In genomic region chrX:56564182-56564885, GRCh38 we compare ENCODE assay signal across 9 cellular contexts. TPM values are rescaled to one million over a fixed set of nuclear protein-coding genes. Genes with fewer than 3 reads are reported as not detected.
DNase-seq lines count a peak whose midpoint lies in the region; ATAC-seq, FAIRE-seq and TF ChIP-seq lines count a peak whose summit lies in the region.
"Had no signal": no experiment of that assay in that cellular context is flagged by ENCODE, and none has a peak within 500 bp of the region (broad histone marks: within the 10 kb centered on the region; RNA-seq: fewer than 3 reads in every experiment).

No MANE protein-coding gene starts in this region.

- CTCF ChIA-PET in RWPE1 (lab: Yijun Ruan, JAX): no interaction called here

- FAIRE-seq in bronchial epithelial cell (lab: Jason Lieb, UNC): no peak
- FAIRE-seq: G401.6 had no signal

- H3K4me3 ChIP-seq in bronchial epithelial cell (ENCODE audit: low read depth, low read length): peak overlapping the region; percentile 63

- peak; percentile 16 for ATAC-seq in HG03097 (IDR thresholded peaks at IDR 0.05; ENCODE audit: low FRiP score, unreplicated experiment)

- H3K27me3 ChIP-seq in bronchial epithelial cell (ENCODE audit: control insufficient read depth, insufficient read depth, low read length): no peaks in the 10 kb centered on the region

- DNase-seq in NCI-H2081 (lab: John Stamatoyannopoulos, UW) (peak; percentile 5 to 31), NCI-H2081 treated with DMSO at 0.1 percent for 48 hours (lab: John Stamatoyannopoulos, UW) (no peak), RWPE1 (ENCODE audit: low spot score) (peak; percentile 26), bronchial epithelial cell (ENCODE audit: low read depth) (peak; percentile 81), kidney glomerular epithelial cell (lab: John Stamatoyannopoulos, UW) (peak; percentile 46), COR-L47 (lab: John Stamatoyannopoulos, UW) (no peak)
- DNase-seq in stimulated activated CD4-positive, alpha-beta T cell treated with anti-CD3 and anti-CD28 coated beads, Interleukin-12 subunit alpha, Interleukin-12 subunit beta, amount 100 ng/mL, for 24 hours (ENCODE audit: low read depth in 2 of 2): peak; percentile 5

- peaks cover 2% of the 10 kb centered on the region for H3K36me3 ChIP-seq in bronchial epithelial cell (ENCODE audit: control insufficient read depth, insufficient read depth, low read length)

- TF ChIP-seq CTCF in RWPE1 (conservative IDR thresholded peaks at IDR 0.05; ENCODE audit: low read depth) (no peak), bronchial epithelial cell (IDR thresholded peaks at IDR 0.05; ENCODE audit: insufficient read depth, low read length, severe bottlenecking) (no peak)

- POLR2A ChIA-PET in RWPE1 (lab: Yijun Ruan, JAX; ENCODE audit: low non-redundant PET): no interaction called here

- peak overlapping the region; percentile 92 for H3K27ac ChIP-seq in RWPE1

RNA-seq across cellular contexts. Expression of gene UBQLN2, which starts 0.9 kb away (rescaled TPM):
- total RNA-seq in bronchial epithelial cell: 4.2 and 5.8 TPM in 2 replicates

Comparison
In these comparisons a context has a peak if more than half of its experiments do, and no peak if none do; other contexts are left out.
1. DNase-seq: peak in NCI-H2081 (2 of 2), RWPE1 (single experiment), bronchial epithelial cell (single experiment), kidney glomerular epithelial cell (single experiment) and stimulated activated CD4-positive, alpha-beta T cell treated with anti-CD3 and anti-CD28 coated beads, Interleukin-12 subunit alpha, Interleukin-12 subunit beta, amount 100 ng/mL, for 24 hours (2 of 2); none in NCI-H2081 treated with DMSO at 0.1 percent for 48 hours (single experiment) and COR-L47 (single experiment).